In genomic region chr3:155037508-155038202, GRCh38 we compare ENCODE assay signal across 18 cellular contexts. TPM values are rescaled to one million over a fixed set of nuclear protein-coding genes. Genes with fewer than 3 reads are reported as not detected.
DNase-seq lines count a peak whose midpoint lies in the region; ATAC-seq and TF ChIP-seq lines count a peak whose summit lies in the region.
"Had no signal": no experiment of that assay in that cellular context is flagged by ENCODE, and none has a peak within 500 bp of the region (broad histone marks: within the 10 kb centered on the region; RNA-seq: fewer than 3 reads in every experiment).

No MANE protein-coding gene starts in this region.

- no peaks in the 10 kb centered on the region for H3F3A ChIP-seq in PC-9 (ENCODE audit: insufficient read depth, low read depth)

- H2BK5ac ChIP-seq in mesenchymal stem cell (ENCODE audit: low read depth, low read length, poor library complexity, severe bottlenecking): no peak overlapping the region

- intact Hi-C loops in PC-9 (cut with micrococcal nuclease; ENCODE audit: unreplicated experiment) (no loop called here), transverse colon (cut with DNase I; ENCODE audit: low total_unique reads) (no loop called here), left colon (cut with DNase I, micrococcal nuclease) (no loop called here)

- H3K9me3 ChIP-seq in PC-9 (ENCODE audit: insufficient read depth, low read depth): no peaks in the 10 kb centered on the region
- H3K9me3 ChIP-seq in mesenchymal stem cell (ENCODE audit: control insufficient read depth, low read length): no peaks in the 10 kb centered on the region
- no peaks in the 10 kb centered on the region for H3K9me3 ChIP-seq in transverse colon
- H3K9me3 ChIP-seq: A549 had no signal

- no peak overlapping the region for H2BK120ac ChIP-seq in mesenchymal stem cell (ENCODE audit: low read depth, low read length)

- H2AK5ac ChIP-seq in mesenchymal stem cell (ENCODE audit: low read length, severe bottlenecking): peak overlapping the region; percentile 75

- no peak overlapping the region for H3K4me3 Mint-ChIP-seq in stimulated activated naive CD8-positive, alpha-beta T cell treated with anti-CD3 and anti-CD28 coated beads, Interleukin-15, amount 100 ng/mL, for 72 hours
- H3K4me3 Mint-ChIP-seq in progenitor cell of endocrine pancreas (ENCODE audit: low read depth): no peak overlapping the region
- H3K4me3 Mint-ChIP-seq: CD4-positive, alpha-beta T cell had no signal

- TF ChIP-seq CTCF in PC-9 (conservative IDR thresholded peaks at IDR 0.05): no peak
- no peak for TF ChIP-seq CTCF in transverse colon (IDR thresholded peaks at IDR 0.05)
- TF ChIP-seq CTCF in progenitor cell of endocrine pancreas (IDR thresholded peaks at IDR 0.05; ENCODE audit: unreplicated experiment): no peak

- no peaks in the 10 kb centered on the region for H3K79me2 ChIP-seq in PC-9 (ENCODE audit: low read depth)

- no peaks in the 10 kb centered on the region for H3K27me3 ChIP-seq in PC-9 (ENCODE audit: insufficient read depth, low read depth)
- H3K27me3 ChIP-seq in mesenchymal stem cell (ENCODE audit: control insufficient read depth in 1 of 2, insufficient read depth in 1 of 2, low read length in 2 of 2): no peaks in the 10 kb centered on the region
- H3K27me3 ChIP-seq in transverse colon: no peaks in the 10 kb centered on the region

- no peaks in the 10 kb centered on the region for H3K79me1 ChIP-seq in mesenchymal stem cell (replicated peaks; ENCODE audit: low read length, poor library complexity, severe bottlenecking)

- CTCF ChIA-PET in PC-9 (lab: Charles Lee): no interaction called here

- WGBS in mesenchymal stem cell: 96% methylated on average over 5 of the region's 5 CpGs
- WGBS in transverse colon (ENCODE audit: low coverage in 1 of 2), 2 donors: 71 to 79% methylated on average over 5 of the region's 5 CpGs

- no peak overlapping the region for H3K4me2 ChIP-seq in PC-9
- H3K4me2 ChIP-seq in mesenchymal stem cell (ENCODE audit: low read length, poor library complexity, severe bottlenecking): no peak overlapping the region
- H3K4me2 ChIP-seq: A549 had no signal

- 0 out of 2 replicates have a peak overlapping the region, but pooled peaks have one; percentile 59 for H2AFZ ChIP-seq in PC-9
- H2AFZ ChIP-seq in mesenchymal stem cell (ENCODE audit: low read depth, low read length): no peak overlapping the region

- H3K9me3 Mint-ChIP-seq in stimulated activated naive CD8-positive, alpha-beta T cell treated with anti-CD3 and anti-CD28 coated beads, Interleukin-15, amount 100 ng/mL, for 72 hours: peaks cover 0 to 8% of the 10 kb centered on the region in 2 donors
- H3K9me3 Mint-ChIP-seq in progenitor cell of endocrine pancreas (ENCODE audit: low read depth): no peaks in the 10 kb centered on the region
- H3K9me3 Mint-ChIP-seq: CD4-positive, alpha-beta T cell had no signal

- H4K91ac ChIP-seq in mesenchymal stem cell (ENCODE audit: low read length): no peak overlapping the region

- H3K27ac ChIP-seq in PC-9 (no peak overlapping the region), mesenchymal stem cell (ENCODE audit: low read length, poor library complexity, severe bottlenecking) (no peak overlapping the region), transverse colon (no peak overlapping the region)
- H3K27ac ChIP-seq: 22Rv1, A549, C4-2B, HL-60 had no signal

- H3K36me3 ChIP-seq in PC-9 (ENCODE audit: low read depth): no peaks in the 10 kb centered on the region
- H3K36me3 ChIP-seq in mesenchymal stem cell (ENCODE audit: control insufficient read depth in 1 of 2, insufficient read depth in 2 of 2, low read depth in 1 of 2, low read length in 2 of 2): no peaks in the 10 kb centered on the region
- no peaks in the 10 kb centered on the region for H3K36me3 ChIP-seq in transverse colon

- H3K4me1 ChIP-seq in PC-9 (replicated peaks; ENCODE audit: insufficient read depth) (no peaks in the 10 kb centered on the region), mesenchymal stem cell (ENCODE audit: control insufficient read depth, insufficient read depth, low read depth, low read length) (no peaks in the 10 kb centered on the region), transverse colon (no peaks in the 10 kb centered on the region)
- H3K4me1 ChIP-seq: A549 had no signal

- H3K4ac ChIP-seq in mesenchymal stem cell (ENCODE audit: low read depth in 1 of 2, low read length in 2 of 2): no peak overlapping the region

- H3K4me3 ChIP-seq in PC-9: no peak overlapping the region
- no peak overlapping the region for H3K4me3 ChIP-seq in mesenchymal stem cell (ENCODE audit: insufficient read depth in 1 of 2, low read depth in 1 of 2, low read length in 2 of 2)
- no peak overlapping the region for H3K4me3 ChIP-seq in transverse colon
- H3K4me3 ChIP-seq: A549 had no signal

- no peaks in the 10 kb centered on the region for H3K4me1 Mint-ChIP-seq in stimulated activated naive CD8-positive, alpha-beta T cell treated with anti-CD3 and anti-CD28 coated beads, Interleukin-15, amount 100 ng/mL, for 72 hours
- H3K4me1 Mint-ChIP-seq in progenitor cell of endocrine pancreas (ENCODE audit: low read depth): peaks cover 2% of the 10 kb centered on the region

- no TSS peak for BruUV-seq in PC-9 (replicated peaks; lab: Mats Ljungman, UMichigan)

- H4K20me1 ChIP-seq in PC-9 (ENCODE audit: insufficient read depth): no peaks in the 10 kb centered on the region

- POLR2A ChIA-PET in PC-9 (lab: Charles Lee; ENCODE audit: unreplicated experiment): no interaction called here

- peak overlapping the region; percentile 12 to 17 for H3K18ac ChIP-seq in mesenchymal stem cell (ENCODE audit: low read depth in 1 of 2, low read length in 2 of 2)

- no peak for DNase-seq in stimulated activated naive CD8-positive, alpha-beta T cell treated with anti-CD3 and anti-CD28 coated beads, Interleukin-15, amount 100 ng/mL, for 72 hours
- DNase-seq in stimulated activated naive CD8-positive, alpha-beta T cell treated with anti-CD3 and anti-CD28 coated beads, Interleukin-15, Interleukin-2, amounts not matched to agents 100 U/mL and 50 U/mL, for 24 hours: no peak
- no peak for DNase-seq in PC-9
- DNase-seq in mesenchymal stem cell: no peak
- DNase-seq in transverse colon: no peak
- no peak for DNase-seq in left colon
- no peak for DNase-seq in progenitor cell of endocrine pancreas (ENCODE audit: low spot score, unreplicated experiment)
- DNase-seq: AML-193; CD4-positive, alpha-beta T cell; DMS153; DMS79; GDM1; HCEC 1CT; KBM-7 had no signal

- in situ Hi-C loops in transverse colon (cut with MboI; ENCODE audit: low pct_ligation_motif_present in 1 of 4, low pct_unique_long_range_greater_than_20kb in 1 of 4, low sequenced_read_pairs in 3 of 4): loop anchor here in 1 of 4 donors (25.0 kb wide), 1 partner anchor 100 kb away; no protein-coding TSS in a partner anchor

- no peak for TF ChIP-seq POLR2A in transverse colon (IDR thresholded peaks at IDR 0.05)

- H3K14ac ChIP-seq in mesenchymal stem cell (ENCODE audit: low read length in 2 of 2): no peak overlapping the region

- no peak overlapping the region for H3K27ac Mint-ChIP-seq in stimulated activated naive CD8-positive, alpha-beta T cell treated with anti-CD3 and anti-CD28 coated beads, Interleukin-15, amount 100 ng/mL, for 72 hours
- no peak overlapping the region for H3K27ac Mint-ChIP-seq in progenitor cell of endocrine pancreas
- H3K27ac Mint-ChIP-seq: CD4-positive, alpha-beta T cell had no signal

- no peak overlapping the region for H4K8ac ChIP-seq in mesenchymal stem cell (ENCODE audit: low read length)

- TF ChIP-seq EP300 in transverse colon (IDR thresholded peaks at IDR 0.05; ENCODE audit: low read depth): no peak

- no peak overlapping the region for H2BK15ac ChIP-seq in mesenchymal stem cell (ENCODE audit: low read depth, poor library complexity, severe bottlenecking)

- H3K27me3 Mint-ChIP-seq in stimulated activated naive CD8-positive, alpha-beta T cell treated with anti-CD3 and anti-CD28 coated beads, Interleukin-15, amount 100 ng/mL, for 72 hours: no peaks in the 10 kb centered on the region
- no peaks in the 10 kb centered on the region for H3K27me3 Mint-ChIP-seq in progenitor cell of endocrine pancreas
- H3K27me3 Mint-ChIP-seq: CD4-positive, alpha-beta T cell had no signal

- H3K23ac ChIP-seq in mesenchymal stem cell (ENCODE audit: low read length in 2 of 2): no peak overlapping the region

- ATAC-seq in stimulated activated naive CD8-positive, alpha-beta T cell treated with anti-CD3 and anti-CD28 coated beads, Interleukin-15, amount 100 ng/mL, for 72 hours: peak; percentile 28
- ATAC-seq in stimulated activated naive CD8-positive, alpha-beta T cell treated with anti-CD3 and anti-CD28 coated beads, Interleukin-15, Interleukin-2, amounts not matched to agents 100 U/mL and 50 U/mL, for 24 hours: no peak
- ATAC-seq in left colon: no peak
- ATAC-seq: A549 had no signal

- no peak overlapping the region for H3K9ac ChIP-seq in mesenchymal stem cell (ENCODE audit: low read length)

- no peaks in the 10 kb centered on the region for H3K9me2 ChIP-seq in PC-9 (ENCODE audit: insufficient read depth)

- H2BK12ac ChIP-seq in mesenchymal stem cell (ENCODE audit: low read length in 2 of 2): no peak overlapping the region

- H3K36me3 Mint-ChIP-seq in progenitor cell of endocrine pancreas (ENCODE audit: insufficient read depth): no peaks in the 10 kb centered on the region

RNA-seq across cellular contexts. Expression of gene MME, which starts 42.5 kb away (rescaled TPM):
- total RNA-seq in PC-9 (2021): 1.7 and 2.1 TPM in 2 replicates
- polyA plus RNA-seq in mesenchymal stem cell (2013, experiment 1 of 2): 87.9 TPM
- polyA plus RNA-seq in mesenchymal stem cell (2013, experiment 2 of 2): 88.5 TPM
- total RNA-seq in transverse colon: 1 to 10 TPM in 1 of 4 donors, under 1 TPM in 2, not detected in 1; 0.82 to 1.1 (median 0.95) TPM
- total RNA-seq in left colon: 1 to 10 TPM; 1.1 to 1.8 TPM
- 0.93 TPM in 2 replicates for total RNA-seq in progenitor cell of endocrine pancreas
- polyA plus RNA-seq: A549 had no signal
